ENCODE assay signal across 14 cellular contexts in the genomic region with DNA sequence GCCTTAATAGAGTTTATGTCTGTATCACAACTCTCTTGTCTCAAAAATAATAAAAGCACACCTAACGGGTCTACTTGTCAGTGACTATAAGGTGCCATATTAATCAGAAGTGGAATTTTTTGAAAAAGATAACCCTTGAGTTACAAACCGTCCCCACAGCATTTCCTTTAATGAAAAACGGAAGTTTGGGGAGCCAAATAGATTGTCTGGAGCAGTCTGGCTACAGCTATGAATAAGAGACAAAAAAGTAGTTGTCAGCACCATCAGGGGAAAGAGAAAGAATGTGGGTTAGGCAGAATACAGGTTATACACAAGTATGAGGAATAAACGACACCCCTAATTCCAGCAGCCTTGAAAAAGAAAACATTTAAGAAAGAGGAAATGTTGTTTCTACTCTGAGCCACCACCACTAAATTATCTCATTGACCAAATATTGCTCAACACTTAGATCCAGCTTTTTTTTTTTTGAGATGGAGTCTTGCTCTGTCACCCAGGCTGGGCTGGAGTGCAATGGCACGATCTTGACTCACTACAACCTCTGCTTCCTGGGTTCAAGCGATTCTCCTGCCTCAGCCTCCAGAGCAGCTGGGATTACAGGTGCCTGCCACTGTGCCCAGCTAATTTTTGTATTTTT. TPM values are rescaled to one million over a fixed set of nuclear protein-coding genes. Genes with fewer than 3 reads are reported as not detected.
A peak's percentile ranks its signal among the peaks of the same experiment; 100 is the strongest.
DNase-seq lines count a peak whose midpoint lies in the region; ATAC-seq, FAIRE-seq and TF ChIP-seq lines count a peak whose summit lies in the region.
"Had no signal": no experiment of that assay in that cellular context is flagged by ENCODE, and none has a peak within 500 bp of the region (broad histone marks: within the 10 kb centered on the region; RNA-seq: fewer than 3 reads in every experiment).

No MANE protein-coding gene starts in this region.

- no peak for TF ChIP-seq CTCF in fibroblast of mammary gland (conservative IDR thresholded peaks at IDR 0.05; ENCODE audit: control insufficient read depth, insufficient read depth, low read depth, low read length)
- TF ChIP-seq CTCF in pancreas (IDR thresholded peaks at IDR 0.05): no peak
- no peak for TF ChIP-seq CTCF in sigmoid colon (IDR thresholded peaks at IDR 0.05)

- WGBS in pancreas, 2 donors: 30 to 31% methylated on average over 6 of the region's 6 CpGs
- 50 to 66% methylated on average over 6 of the region's 6 CpGs for WGBS in sigmoid colon, 2 donors

- H3K27ac ChIP-seq in pancreas: peak overlapping the region in 1 of 4 donors; percentile 46
- no peak overlapping the region for H3K27ac ChIP-seq in sigmoid colon

- intact Hi-C loops in pancreas (cut with DNase I) (no loop called here), sigmoid colon (cut with DNase I) (no loop called here)

- DNase-seq in GM03348 (ENCODE audit: low spot score): peak; percentile 54
- DNase-seq in OCI-M1 (lab: John Stamatoyannopoulos, UW): peak; percentile 83
- peak; percentile 55 for DNase-seq in fibroblast of mammary gland (ENCODE audit: low read depth)
- no peak for DNase-seq in pancreas
- no peak for DNase-seq in HEK293T (ENCODE audit: extremely low spot score)
- DNase-seq in activated CD4-positive, alpha-beta T cell treated with anti-CD3 and anti-CD28 coated beads, Interleukin-2, amount 50 U/mL, for 1 hour: no peak
- DNase-seq in sigmoid colon: no peak
- DNase-seq: activated CD4-positive, alpha-beta T cell treated with anti-CD3 and anti-CD28 coated beads, Interleukin-2, amount 50 U/mL, for 4 hours; activated naive CD4-positive, alpha-beta T cell treated with anti-CD3 and anti-CD28 coated beads, Interleukin-2, amount 50 U/mL, for 16 hours; dorsolateral prefrontal cortex; NCI-H1048; NCI-H510A treated with DMSO at 0.1 percent for 48 hours had no signal

- H3K27me3 ChIP-seq in pancreas (no peaks in the 10 kb centered on the region), sigmoid colon (no peaks in the 10 kb centered on the region)
- H3K27me3 ChIP-seq: dorsolateral prefrontal cortex had no signal

- TF ChIP-seq POLR2A in GM18505 (IDR thresholded peaks at IDR 0.05; ENCODE audit: borderline replicate concordance, extremely low read depth, insufficient read depth, insufficient read length) (no peak), sigmoid colon (IDR thresholded peaks at IDR 0.05) (no peak)

- H3K4me1 ChIP-seq in pancreas: peaks cover 0 to 6% (median 0%) of the 10 kb centered on the region in 3 donors
- no peaks in the 10 kb centered on the region for H3K4me1 ChIP-seq in sigmoid colon

- peak; percentile 81 to 93 (median 86) for ATAC-seq in pancreas
- ATAC-seq in GM18505 (IDR thresholded peaks at IDR 0.05; ENCODE audit: unreplicated experiment): no peak

- FAIRE-seq in pancreas (lab: Jason Lieb, UNC): no peak

- H3K9me3 ChIP-seq in pancreas: no peaks in the 10 kb centered on the region
- no peaks in the 10 kb centered on the region for H3K9me3 ChIP-seq in sigmoid colon

- POLR2A ChIA-PET in HEK293T (lab: Yijun Ruan, JAX): no interaction called here

- H3K36me3 ChIP-seq in pancreas (no peaks in the 10 kb centered on the region), sigmoid colon (no peaks in the 10 kb centered on the region)

- no peak overlapping the region for H3K4me3 ChIP-seq in fibroblast of mammary gland (ENCODE audit: control insufficient read depth, low read depth, low read length)
- H3K4me3 ChIP-seq in pancreas: no peak overlapping the region
- no peak overlapping the region for H3K4me3 ChIP-seq in sigmoid colon
- H3K4me3 ChIP-seq: dorsolateral prefrontal cortex, smooth muscle cell had no signal

- no peak for TF ChIP-seq EP300 in sigmoid colon (IDR thresholded peaks at IDR 0.05)

- CTCF ChIA-PET in HEK293T (lab: Yijun Ruan, JAX): no interaction called here

TF ChIP-seq in HEK293T, 16 proteins besides CTCF, POLR2A, EP300 and RAD21:
- TF ChIP-seq SUZ12 (IDR thresholded peaks at IDR 0.05) (no peak), FOXK2 (IDR thresholded peaks at IDR 0.05) (no peak), CTBP1 (IDR thresholded peaks at IDR 0.05; ENCODE audit: borderline replicate concordance) (no peak), BHLHE40 (IDR thresholded peaks at IDR 0.05; ENCODE audit: borderline replicate concordance) (no peak), ARNT (IDR thresholded peaks at IDR 0.05) (no peak), SP1 (IDR thresholded peaks at IDR 0.05) (no peak), FOXA1 (IDR thresholded peaks at IDR 0.05) (no peak), ELF4 (IDR thresholded peaks at IDR 0.05) (no peak), L3MBTL2 (conservative IDR thresholded peaks at IDR 0.05) (no peak), FOXM1 (IDR thresholded peaks at IDR 0.05; ENCODE audit: borderline replicate concordance) (no peak), HDGF (IDR thresholded peaks at IDR 0.05; ENCODE audit: borderline replicate concordance) (no peak)
- TF ChIP-seq, protein P1, sequence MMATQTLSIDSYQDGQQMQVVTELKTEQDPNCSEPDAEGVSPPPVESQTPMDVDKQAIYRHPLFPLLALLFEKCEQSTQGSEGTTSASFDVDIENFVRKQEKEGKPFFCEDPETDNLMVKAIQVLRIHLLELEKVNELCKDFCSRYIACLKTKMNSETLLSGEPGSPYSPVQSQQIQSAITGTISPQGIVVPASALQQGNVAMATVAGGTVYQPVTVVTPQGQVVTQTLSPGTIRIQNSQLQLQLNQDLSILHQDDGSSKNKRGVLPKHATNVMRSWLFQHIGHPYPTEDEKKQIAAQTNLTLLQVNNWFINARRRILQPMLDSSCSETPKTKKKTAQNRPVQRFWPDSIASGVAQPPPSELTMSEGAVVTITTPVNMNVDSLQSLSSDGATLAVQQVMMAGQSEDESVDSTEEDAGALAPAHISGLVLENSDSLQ (IDR thresholded peaks at IDR 0.05): no peak

RNA-seq across cellular contexts. Expression of a gene that starts 29.4 kb away (rescaled TPM):
- total RNA-seq in pancreas: 10 to 100 TPM; 12.2 to 26.8 (median 16.4) TPM
- 10 to 100 TPM in 1 of 2 donors, 1 to 10 TPM in 1; 7.5 to 13.3 TPM for polyA plus RNA-seq in pancreas
- total RNA-seq in sigmoid colon: 10 to 100 TPM; 46.4 to 66.2 (median 53.6) TPM
- polyA plus RNA-seq in sigmoid colon: 10 to 100 TPM in 1 of 3 donors, 1 to 10 TPM in 2; 3.6 to 16.4 (median 6.0) TPM

Comparison
In these comparisons a context has a peak if more than half of its experiments do, and no peak if none do; other contexts are left out.
1. DNase-seq: peak in GM03348 (single experiment), OCI-M1 (single experiment) and fibroblast of mammary gland (single experiment); none in pancreas (0 of 6), HEK293T (single experiment), activated CD4-positive, alpha-beta T cell treated with anti-CD3 and anti-CD28 coated beads, Interleukin-2, amount 50 U/mL, for 1 hour (single experiment) and sigmoid colon (single experiment).